1 cellular context compared by ENCODE assay signal in the genomic region with DNA sequence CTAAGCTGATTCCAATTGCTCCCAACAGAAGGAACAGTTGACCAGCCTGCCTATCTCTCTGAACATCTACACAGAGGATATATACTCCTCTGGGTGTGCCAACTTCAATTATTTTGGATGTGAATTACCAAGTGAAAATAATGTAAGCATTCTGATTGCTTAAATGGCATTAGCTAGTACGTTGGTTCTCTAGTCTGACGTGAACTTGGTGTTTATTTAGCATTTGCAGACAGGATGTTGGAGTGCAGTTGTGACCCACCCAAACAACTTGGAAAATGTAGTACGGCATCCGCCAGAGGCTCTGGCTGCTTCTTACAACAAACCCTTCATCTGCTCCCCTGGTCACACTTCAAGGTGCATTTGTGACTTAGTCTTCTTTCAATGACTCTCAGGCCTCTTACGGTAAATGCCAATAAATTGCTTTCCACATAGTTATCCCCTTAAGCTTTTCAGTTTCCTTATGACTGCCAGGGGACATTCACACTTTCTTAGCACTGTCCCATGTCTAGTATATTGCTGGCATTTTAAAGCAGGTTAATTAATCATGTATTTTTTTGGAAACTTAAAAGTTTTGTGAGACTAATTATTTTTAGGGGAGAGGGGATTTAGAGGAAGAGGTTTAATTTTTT.
TF ChIP-seq lines count a peak whose summit lies in the region.

No MANE protein-coding gene starts in this region.

TF ChIP-seq in GM23338, 12 proteins besides CTCF, POLR2A, EP300 and RAD21 (continued from another document):
- TF ChIP-seq, protein P1, sequence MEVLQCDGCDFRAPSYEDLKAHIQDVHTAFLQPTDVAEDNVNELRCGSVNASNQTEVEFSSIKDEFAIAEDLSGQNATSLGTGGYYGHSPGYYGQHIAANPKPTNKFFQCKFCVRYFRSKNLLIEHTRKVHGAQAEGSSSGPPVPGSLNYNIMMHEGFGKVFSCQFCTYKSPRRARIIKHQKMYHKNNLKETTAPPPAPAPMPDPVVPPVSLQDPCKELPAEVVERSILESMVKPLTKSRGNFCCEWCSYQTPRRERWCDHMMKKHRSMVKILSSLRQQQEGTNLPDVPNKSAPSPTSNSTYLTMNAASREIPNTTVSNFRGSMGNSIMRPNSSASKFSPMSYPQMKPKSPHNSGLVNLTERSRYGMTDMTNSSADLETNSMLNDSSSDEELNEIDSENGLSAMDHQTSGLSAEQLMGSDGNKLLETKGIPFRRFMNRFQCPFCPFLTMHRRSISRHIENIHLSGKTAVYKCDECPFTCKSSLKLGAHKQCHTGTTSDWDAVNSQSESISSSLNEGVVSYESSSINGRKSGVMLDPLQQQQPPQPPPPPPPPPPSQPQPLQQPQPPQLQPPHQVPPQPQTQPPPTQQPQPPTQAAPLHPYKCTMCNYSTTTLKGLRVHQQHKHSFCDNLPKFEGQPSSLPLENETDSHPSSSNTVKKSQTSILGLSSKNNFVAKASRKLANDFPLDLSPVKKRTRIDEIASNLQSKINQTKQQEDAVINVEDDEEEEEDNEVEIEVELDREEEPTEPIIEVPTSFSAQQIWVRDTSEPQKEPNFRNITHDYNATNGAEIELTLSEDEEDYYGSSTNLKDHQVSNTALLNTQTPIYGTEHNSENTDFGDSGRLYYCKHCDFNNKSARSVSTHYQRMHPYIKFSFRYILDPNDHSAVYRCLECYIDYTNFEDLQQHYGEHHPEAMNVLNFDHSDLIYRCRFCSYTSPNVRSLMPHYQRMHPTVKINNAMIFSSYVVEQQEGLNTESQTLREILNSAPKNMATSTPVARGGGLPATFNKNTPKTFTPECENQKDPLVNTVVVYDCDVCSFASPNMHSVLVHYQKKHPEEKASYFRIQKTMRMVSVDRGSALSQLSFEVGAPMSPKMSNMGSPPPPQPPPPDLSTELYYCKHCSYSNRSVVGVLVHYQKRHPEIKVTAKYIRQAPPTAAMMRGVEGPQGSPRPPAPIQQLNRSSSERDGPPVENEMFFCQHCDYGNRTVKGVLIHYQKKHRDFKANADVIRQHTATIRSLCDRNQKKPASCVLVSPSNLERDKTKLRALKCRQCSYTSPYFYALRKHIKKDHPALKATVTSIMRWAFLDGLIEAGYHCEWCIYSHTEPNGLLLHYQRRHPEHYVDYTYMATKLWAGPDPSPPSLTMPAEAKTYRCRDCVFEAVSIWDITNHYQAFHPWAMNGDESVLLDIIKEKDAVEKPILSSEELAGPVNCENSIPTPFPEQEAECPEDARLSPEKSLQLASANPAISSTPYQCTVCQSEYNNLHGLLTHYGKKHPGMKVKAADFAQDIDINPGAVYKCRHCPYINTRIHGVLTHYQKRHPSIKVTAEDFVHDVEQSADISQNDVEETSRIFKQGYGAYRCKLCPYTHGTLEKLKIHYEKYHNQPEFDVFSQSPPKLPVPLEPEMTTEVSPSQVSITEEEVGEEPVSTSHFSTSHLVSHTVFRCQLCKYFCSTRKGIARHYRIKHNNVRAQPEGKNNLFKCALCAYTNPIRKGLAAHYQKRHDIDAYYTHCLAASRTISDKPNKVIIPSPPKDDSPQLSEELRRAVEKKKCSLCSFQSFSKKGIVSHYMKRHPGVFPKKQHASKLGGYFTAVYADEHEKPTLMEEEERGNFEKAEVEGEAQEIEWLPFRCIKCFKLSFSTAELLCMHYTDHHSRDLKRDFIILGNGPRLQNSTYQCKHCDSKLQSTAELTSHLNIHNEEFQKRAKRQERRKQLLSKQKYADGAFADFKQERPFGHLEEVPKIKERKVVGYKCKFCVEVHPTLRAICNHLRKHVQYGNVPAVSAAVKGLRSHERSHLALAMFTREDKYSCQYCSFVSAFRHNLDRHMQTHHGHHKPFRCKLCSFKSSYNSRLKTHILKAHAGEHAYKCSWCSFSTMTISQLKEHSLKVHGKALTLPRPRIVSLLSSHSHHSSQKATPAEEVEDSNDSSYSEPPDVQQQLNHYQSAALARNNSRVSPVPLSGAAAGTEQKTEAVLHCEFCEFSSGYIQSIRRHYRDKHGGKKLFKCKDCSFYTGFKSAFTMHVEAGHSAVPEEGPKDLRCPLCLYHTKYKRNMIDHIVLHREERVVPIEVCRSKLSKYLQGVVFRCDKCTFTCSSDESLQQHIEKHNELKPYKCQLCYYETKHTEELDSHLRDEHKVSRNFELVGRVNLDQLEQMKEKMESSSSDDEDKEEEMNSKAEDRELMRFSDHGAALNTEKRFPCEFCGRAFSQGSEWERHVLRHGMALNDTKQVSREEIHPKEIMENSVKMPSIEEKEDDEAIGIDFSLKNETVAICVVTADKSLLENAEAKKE (CRISPR knock-in tag; IDR thresholded peaks at IDR 0.05), result no peak
- no peak for TF ChIP-seq STAT1 (IDR thresholded peaks at IDR 0.05; ENCODE audit: unreplicated experiment)
- no peak for TF ChIP-seq NANOG (IDR thresholded peaks at IDR 0.05; ENCODE audit: borderline replicate concordance)
- TF ChIP-seq, protein P2, sequence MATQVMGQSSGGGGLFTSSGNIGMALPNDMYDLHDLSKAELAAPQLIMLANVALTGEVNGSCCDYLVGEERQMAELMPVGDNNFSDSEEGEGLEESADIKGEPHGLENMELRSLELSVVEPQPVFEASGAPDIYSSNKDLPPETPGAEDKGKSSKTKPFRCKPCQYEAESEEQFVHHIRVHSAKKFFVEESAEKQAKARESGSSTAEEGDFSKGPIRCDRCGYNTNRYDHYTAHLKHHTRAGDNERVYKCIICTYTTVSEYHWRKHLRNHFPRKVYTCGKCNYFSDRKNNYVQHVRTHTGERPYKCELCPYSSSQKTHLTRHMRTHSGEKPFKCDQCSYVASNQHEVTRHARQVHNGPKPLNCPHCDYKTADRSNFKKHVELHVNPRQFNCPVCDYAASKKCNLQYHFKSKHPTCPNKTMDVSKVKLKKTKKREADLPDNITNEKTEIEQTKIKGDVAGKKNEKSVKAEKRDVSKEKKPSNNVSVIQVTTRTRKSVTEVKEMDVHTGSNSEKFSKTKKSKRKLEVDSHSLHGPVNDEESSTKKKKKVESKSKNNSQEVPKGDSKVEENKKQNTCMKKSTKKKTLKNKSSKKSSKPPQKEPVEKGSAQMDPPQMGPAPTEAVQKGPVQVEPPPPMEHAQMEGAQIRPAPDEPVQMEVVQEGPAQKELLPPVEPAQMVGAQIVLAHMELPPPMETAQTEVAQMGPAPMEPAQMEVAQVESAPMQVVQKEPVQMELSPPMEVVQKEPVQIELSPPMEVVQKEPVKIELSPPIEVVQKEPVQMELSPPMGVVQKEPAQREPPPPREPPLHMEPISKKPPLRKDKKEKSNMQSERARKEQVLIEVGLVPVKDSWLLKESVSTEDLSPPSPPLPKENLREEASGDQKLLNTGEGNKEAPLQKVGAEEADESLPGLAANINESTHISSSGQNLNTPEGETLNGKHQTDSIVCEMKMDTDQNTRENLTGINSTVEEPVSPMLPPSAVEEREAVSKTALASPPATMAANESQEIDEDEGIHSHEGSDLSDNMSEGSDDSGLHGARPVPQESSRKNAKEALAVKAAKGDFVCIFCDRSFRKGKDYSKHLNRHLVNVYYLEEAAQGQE (IDR thresholded peaks at IDR 0.05; ENCODE audit: unreplicated experiment), result no peak
